19 cellular contexts compared by ENCODE assay signal in the genomic region with DNA sequence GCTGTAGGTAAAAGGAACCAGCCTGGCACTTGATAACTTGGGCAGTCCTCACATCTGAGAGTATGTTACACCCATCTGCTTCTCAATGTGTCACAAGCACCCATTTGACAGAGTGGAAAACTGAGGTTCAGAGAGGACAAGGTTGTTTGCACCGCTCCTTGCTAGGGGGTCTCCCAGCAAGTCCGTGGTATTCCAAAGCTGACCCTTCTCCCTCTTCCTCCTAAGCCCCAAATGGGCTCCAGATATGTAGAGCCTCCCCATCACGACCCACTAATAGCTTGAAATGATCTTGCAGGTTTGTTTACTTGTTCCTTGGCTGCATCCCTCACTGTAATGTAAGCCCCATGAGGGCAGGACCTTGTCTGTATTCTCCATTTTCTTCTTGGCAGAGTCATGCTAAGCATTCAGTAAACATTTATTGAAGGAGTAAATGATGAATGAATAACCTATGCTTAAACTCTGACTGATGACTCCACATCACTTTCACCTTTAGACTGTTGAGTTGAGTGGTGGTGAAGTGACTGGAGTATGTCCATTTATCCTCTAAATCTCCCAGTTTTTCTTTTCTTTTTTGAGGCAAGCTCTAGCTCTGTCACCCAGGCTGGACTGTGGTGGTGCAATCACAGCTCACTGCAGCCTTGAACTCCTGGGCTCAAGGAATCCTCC. TPM values are rescaled to one million over a fixed set of nuclear protein-coding genes. Genes with fewer than 3 reads are reported as not detected.
"Had no signal": no experiment of that assay in that cellular context is flagged by ENCODE, and none has a peak within 500 bp of the region (broad histone marks: within the 10 kb centered on the region; RNA-seq: fewer than 3 reads in every experiment).

No MANE protein-coding gene starts in this region.

- H3K27ac ChIP-seq: neural progenitor cell, suprapubic skin had no signal

- H3K9me3 ChIP-seq: heart left ventricle, suprapubic skin had no signal

- H3K27ac Mint-ChIP-seq: neural progenitor cell; stimulated activated naive B cell treated with anti-CD40 and anti-IgM and Interleukin-4, amounts not matched to agents 10 μg/mL and 1 μg/mL and 100 μg/mL, for 72 hours had no signal

- H3K4me2 ChIP-seq: neural progenitor cell had no signal

- H3K9me3 Mint-ChIP-seq: activated naive CD8-positive, alpha-beta T cell treated with anti-CD3 and anti-CD28 coated beads for 36 hours; activated T-cell treated with anti-CD3 and anti-CD28 coated beads, Interleukin-2, amount 50 U/mL, for 4 hours; mesothelial cell of epicardium; neural progenitor cell; stimulated activated naive B cell treated with anti-CD40 and anti-IgM and Interleukin-4, amounts not matched to agents 10 μg/mL and 1 μg/mL and 100 μg/mL, for 72 hours had no signal

- H3K4me3 Mint-ChIP-seq: activated naive CD8-positive, alpha-beta T cell treated with anti-CD3 and anti-CD28 coated beads for 36 hours; activated T-cell treated with anti-CD3 and anti-CD28 coated beads, Interleukin-2, amount 50 U/mL, for 4 hours; mesothelial cell of epicardium; neural progenitor cell; stimulated activated naive B cell treated with anti-CD40 and anti-IgM and Interleukin-4, amounts not matched to agents 10 μg/mL and 1 μg/mL and 100 μg/mL, for 72 hours had no signal

- H3K27me3 ChIP-seq: neural progenitor cell had no signal

- H2AFZ ChIP-seq: neural progenitor cell had no signal

- H3K36me3 Mint-ChIP-seq: activated naive CD8-positive, alpha-beta T cell treated with anti-CD3 and anti-CD28 coated beads for 36 hours; mesothelial cell of epicardium; neural progenitor cell had no signal

- H3K4me3 ChIP-seq: heart left ventricle, neural progenitor cell, suprapubic skin had no signal

- H3K27me3 Mint-ChIP-seq: activated naive CD8-positive, alpha-beta T cell treated with anti-CD3 and anti-CD28 coated beads for 36 hours had no signal

- FAIRE-seq: bronchial epithelial cell, endothelial cell of umbilical vein, frontal cortex, keratinocyte had no signal

- H3K4me1 ChIP-seq: suprapubic skin had no signal

- H3K36me3 ChIP-seq: heart left ventricle, neural progenitor cell, suprapubic skin had no signal

- DNase-seq: activated CD4-positive, alpha-beta T cell treated with anti-CD3 and anti-CD28 coated beads, Interleukin-2, amount 50 U/mL, for 48 hours; activated CD4-positive, CD25-positive, alpha-beta regulatory T cell treated with anti-CD3 and anti-CD28 coated beads, Interleukin-2, amount 50 U/mL, for 72 hours; activated gamma-delta T cell; activated naive CD8-positive, alpha-beta T cell treated with anti-CD3 and anti-CD28 coated beads for 36 hours; activated T-cell treated with anti-CD3 and anti-CD28 coated beads, Interleukin-2, amount 50 U/mL, for 4 hours; anterior cingulate cortex; heart left ventricle; right cardiac atrium; stimulated activated naive B cell treated with anti-CD40 and anti-IgM and Interleukin-4, amounts not matched to agents 10 μg/mL and 1 μg/mL and 100 μg/mL, for 72 hours; SW 1271 had no signal

- ATAC-seq: activated T-cell treated with anti-CD3 and anti-CD28 coated beads, Interleukin-2, amount 50 U/mL, for 4 hours; heart left ventricle; right cardiac atrium; stimulated activated naive B cell treated with anti-CD40 and anti-IgM and Interleukin-4, amounts not matched to agents 10 μg/mL and 1 μg/mL and 100 μg/mL, for 72 hours had no signal

RNA-seq across cellular contexts. Expression of a gene that starts 26.3 kb away (rescaled TPM):
- total RNA-seq: bronchial epithelial cell, endothelial cell of umbilical vein, fibroblast of lung, frontal cortex, heart left ventricle, lower leg skin, right cardiac atrium, suprapubic skin had no signal
- polyA plus RNA-seq: endothelial cell of umbilical vein, fibroblast of lung, heart left ventricle, keratinocyte, right cardiac atrium had no signal
